Comparison of ENCODE assay signal across 17 cellular contexts in genomic region chr13:20017365-20017711, GRCh38. TPM values are rescaled to one million over a fixed set of nuclear protein-coding genes. Genes with fewer than 3 reads are reported as not detected.
DNase-seq lines count a peak whose midpoint lies in the region; ATAC-seq and TF ChIP-seq lines count a peak whose summit lies in the region.
"Had no signal": no experiment of that assay in that cellular context is flagged by ENCODE, and none has a peak within 500 bp of the region (broad histone marks: within the 10 kb centered on the region; RNA-seq: fewer than 3 reads in every experiment).

No MANE protein-coding gene starts in this region.

- no peak overlapping the region for H3K4me3 ChIP-seq in CD8-positive, alpha-beta T cell (ENCODE audit: low read depth, low read length)
- H3K4me3 ChIP-seq in HEK293 (ENCODE audit: low read depth, low read length) = no peak overlapping the region
- H3K4me3 ChIP-seq: A549, GM23248 had no signal

- intact Hi-C loops in CD8-positive, alpha-beta T cell (cut with DNase I, micrococcal nuclease) = no loop called here

- ATAC-seq in activated T-cell treated with anti-CD3 and anti-CD28 coated beads, Interleukin-2, amount 50 U/mL, for 72 hours (replicated peaks in 1 of 2) = no peak
- no peak for ATAC-seq in CD8-positive, alpha-beta T cell
- no peak for ATAC-seq in stimulated activated naive B cell treated with anti-CD40 and anti-IgM and Interleukin-4, amounts not matched to agents 10 μg/mL and 1 μg/mL and 100 μg/mL, for 72 hours (replicated peaks)
- ATAC-seq in left lobe of liver = no peak
- ATAC-seq: A549 had no signal

- H3K9me3 ChIP-seq in CD8-positive, alpha-beta T cell (ENCODE audit: low read length) = peaks cover 4% of the 10 kb centered on the region
- no peaks in the 10 kb centered on the region for H3K9me3 ChIP-seq in HEK293 (ENCODE audit: control insufficient read depth, insufficient read depth, low read depth, low read length)

- no peak for TF ChIP-seq CTCF in CD8-positive, alpha-beta T cell (IDR thresholded peaks at IDR 0.05)
- no peak for TF ChIP-seq CTCF in HEK293 (tag by site-specific recombination; IDR thresholded peaks at IDR 0.05)

- no peaks in the 10 kb centered on the region for H3K27me3 ChIP-seq in CD8-positive, alpha-beta T cell (ENCODE audit: insufficient read depth, low read length)

- DNase-seq in activated T-cell treated with anti-CD3 and anti-CD28 coated beads, Interleukin-2, amount 50 U/mL, for 72 hours = no peak
- DNase-seq in activated T-cell treated with anti-CD3 and anti-CD28 coated beads, Interleukin-2, amount 50 U/mL, for 24 hours = no peak
- DNase-seq in CD8-positive, alpha-beta T cell = no peak
- no peak for DNase-seq in stimulated activated naive B cell treated with anti-CD40 and anti-IgM and Interleukin-4, amounts not matched to agents 10 μg/mL and 1 μg/mL and 100 μg/mL, for 72 hours
- no peak for DNase-seq in NCI-H1105 treated with DMSO at 0.1 percent for 48 hours (lab: John Stamatoyannopoulos, UW)
- DNase-seq in left lobe of liver (ENCODE audit: low spot score) = no peak
- DNase-seq: 8988T; ACHN; C1 segment of cervical spinal cord; Caco-2; CD4-positive, alpha-beta memory T cell; DMS153; DND-41; GM23248; HCEC 1CT had no signal

- H3K27ac Mint-ChIP-seq in activated T-cell treated with anti-CD3 and anti-CD28 coated beads, Interleukin-2, amount 50 U/mL, for 72 hours = peak overlapping the region; percentile 85
- H3K27ac Mint-ChIP-seq in activated T-cell treated with anti-CD3 and anti-CD28 coated beads, Interleukin-2, amount 50 U/mL, for 24 hours = no peak overlapping the region
- peak overlapping the region; percentile 1 for H3K27ac Mint-ChIP-seq in CD8-positive, alpha-beta T cell
- H3K27ac Mint-ChIP-seq in stimulated activated naive B cell treated with anti-CD40 and anti-IgM and Interleukin-4, amounts not matched to agents 10 μg/mL and 1 μg/mL and 100 μg/mL, for 72 hours = peak overlapping the region; percentile 28
- H3K27ac Mint-ChIP-seq: CD4-positive, alpha-beta memory T cell had no signal

- no peak overlapping the region for H3K27ac ChIP-seq in CD8-positive, alpha-beta T cell (ENCODE audit: low read depth, low read length)
- no peak overlapping the region for H3K27ac ChIP-seq in HEK293 (ENCODE audit: extremely low read depth, low read depth, low read length)
- H3K27ac ChIP-seq: A549, GM23248 had no signal

- CTCF ChIA-PET in CD8-positive, alpha-beta T cell (lab: Charles Lee) = interaction anchor here (1.1 kb wide), 1 partner anchor 11 kb away, joined by 3 read pairs; no protein-coding TSS in a partner anchor
- CTCF ChIA-PET in HEK293 (lab: Yijun Ruan, JAX) = interaction anchor here (1.6 kb wide), 1 partner anchor 33 kb away, joined by 7 read pairs; no protein-coding TSS in a partner anchor

- peaks cover 12 to 14% of the 10 kb centered on the region in 2 donors for H3K9me3 Mint-ChIP-seq in activated T-cell treated with anti-CD3 and anti-CD28 coated beads, Interleukin-2, amount 50 U/mL, for 72 hours
- peaks cover 21% of the 10 kb centered on the region for H3K9me3 Mint-ChIP-seq in activated T-cell treated with anti-CD3 and anti-CD28 coated beads, Interleukin-2, amount 50 U/mL, for 24 hours
- peaks cover 32% of the 10 kb centered on the region for H3K9me3 Mint-ChIP-seq in CD8-positive, alpha-beta T cell
- peaks cover 26 to 28% of the 10 kb centered on the region in 2 donors for H3K9me3 Mint-ChIP-seq in stimulated activated naive B cell treated with anti-CD40 and anti-IgM and Interleukin-4, amounts not matched to agents 10 μg/mL and 1 μg/mL and 100 μg/mL, for 72 hours

- H3K27me3 Mint-ChIP-seq in activated T-cell treated with anti-CD3 and anti-CD28 coated beads, Interleukin-2, amount 50 U/mL, for 72 hours (ENCODE audit: low read depth) = no peaks in the 10 kb centered on the region
- H3K27me3 Mint-ChIP-seq in activated T-cell treated with anti-CD3 and anti-CD28 coated beads, Interleukin-2, amount 50 U/mL, for 24 hours = no peaks in the 10 kb centered on the region
- H3K27me3 Mint-ChIP-seq in CD8-positive, alpha-beta T cell (ENCODE audit: low read depth) = no peaks in the 10 kb centered on the region
- H3K27me3 Mint-ChIP-seq in stimulated activated naive B cell treated with anti-CD40 and anti-IgM and Interleukin-4, amounts not matched to agents 10 μg/mL and 1 μg/mL and 100 μg/mL, for 72 hours = no peaks in the 10 kb centered on the region
- H3K27me3 Mint-ChIP-seq: CD4-positive, alpha-beta memory T cell had no signal

- peaks cover 35 to 62% of the 10 kb centered on the region in 2 donors for H3K36me3 Mint-ChIP-seq in activated T-cell treated with anti-CD3 and anti-CD28 coated beads, Interleukin-2, amount 50 U/mL, for 72 hours (ENCODE audit: insufficient read depth in 2 of 2)
- H3K36me3 Mint-ChIP-seq in activated T-cell treated with anti-CD3 and anti-CD28 coated beads, Interleukin-2, amount 50 U/mL, for 24 hours (ENCODE audit: low read depth) = peaks cover 95% of the 10 kb centered on the region
- peaks cover 83% of the 10 kb centered on the region for H3K36me3 Mint-ChIP-seq in CD8-positive, alpha-beta T cell
- peaks cover 70 to 82% of the 10 kb centered on the region in 2 donors for H3K36me3 Mint-ChIP-seq in stimulated activated naive B cell treated with anti-CD40 and anti-IgM and Interleukin-4, amounts not matched to agents 10 μg/mL and 1 μg/mL and 100 μg/mL, for 72 hours

- peaks cover 30% of the 10 kb centered on the region for H3K4me1 Mint-ChIP-seq in activated T-cell treated with anti-CD3 and anti-CD28 coated beads, Interleukin-2, amount 50 U/mL, for 72 hours (ENCODE audit: low read depth)
- peaks cover 63% of the 10 kb centered on the region for H3K4me1 Mint-ChIP-seq in activated T-cell treated with anti-CD3 and anti-CD28 coated beads, Interleukin-2, amount 50 U/mL, for 24 hours (ENCODE audit: low read depth)
- peaks cover 42% of the 10 kb centered on the region for H3K4me1 Mint-ChIP-seq in CD8-positive, alpha-beta T cell (ENCODE audit: low read depth)
- peaks cover 9 to 21% of the 10 kb centered on the region in 2 donors for H3K4me1 Mint-ChIP-seq in stimulated activated naive B cell treated with anti-CD40 and anti-IgM and Interleukin-4, amounts not matched to agents 10 μg/mL and 1 μg/mL and 100 μg/mL, for 72 hours

- no peaks in the 10 kb centered on the region for H3K4me1 ChIP-seq in CD8-positive, alpha-beta T cell (ENCODE audit: insufficient read depth, low read length)
- H3K4me1 ChIP-seq in HEK293 (ENCODE audit: control insufficient read depth, insufficient read depth, low read length) = peaks cover 4% of the 10 kb centered on the region; the same call in 1 of the 2 replicates
- H3K4me1 ChIP-seq: Caco-2 had no signal

- H3K36me3 ChIP-seq in CD8-positive, alpha-beta T cell (ENCODE audit: insufficient read depth, low read length) = peaks cover 16% of the 10 kb centered on the region
- H3K36me3 ChIP-seq in HEK293 (ENCODE audit: control insufficient read depth in 2 of 2, insufficient read depth in 1 of 2, low read length in 2 of 2) = peaks cover 17 to 54% of the 10 kb centered on the region in 2 experiments

- POLR2A ChIA-PET in CD8-positive, alpha-beta T cell (lab: Charles Lee) = no interaction called here
- POLR2A ChIA-PET in HEK293 (lab: Yijun Ruan, JAX) = no interaction called here

- H3K4me3 Mint-ChIP-seq in activated T-cell treated with anti-CD3 and anti-CD28 coated beads, Interleukin-2, amount 50 U/mL, for 72 hours = no peak overlapping the region
- no peak overlapping the region for H3K4me3 Mint-ChIP-seq in activated T-cell treated with anti-CD3 and anti-CD28 coated beads, Interleukin-2, amount 50 U/mL, for 24 hours
- no peak overlapping the region for H3K4me3 Mint-ChIP-seq in CD8-positive, alpha-beta T cell
- no peak overlapping the region for H3K4me3 Mint-ChIP-seq in stimulated activated naive B cell treated with anti-CD40 and anti-IgM and Interleukin-4, amounts not matched to agents 10 μg/mL and 1 μg/mL and 100 μg/mL, for 72 hours

TF ChIP-seq in HEK293, 187 proteins besides CTCF, POLR2A, EP300 and RAD21:
- peak; percentile 96 for TF ChIP-seq ZNF558 (tag by site-specific recombination; IDR thresholded peaks at IDR 0.05)
- TF ChIP-seq ZBTB44 (tag by site-specific recombination; IDR thresholded peaks at IDR 0.05) = no peak
- no peak for TF ChIP-seq ZEB2 (tag by site-specific recombination; IDR thresholded peaks at IDR 0.05)

RNA-seq across cellular contexts. Expression of gene ZMYM2, which starts 58.8 kb away (rescaled TPM):
- total RNA-seq in activated T-cell treated with anti-CD3 and anti-CD28 coated beads, Interleukin-2, amount 50 U/mL, for 72 hours = 100 to 1,000 TPM in 1 of 2 donors, 10 to 100 TPM in 1; 86.4 to 103 TPM
- total RNA-seq in CD8-positive, alpha-beta T cell = 100 to 1,000 TPM in 1 of 2 experiments, 10 to 100 TPM in 1; 95.2 to 101 TPM
- total RNA-seq in left lobe of liver = 26.1 TPM
